21 cellular contexts compared by ENCODE assay signal in the genomic region with DNA sequence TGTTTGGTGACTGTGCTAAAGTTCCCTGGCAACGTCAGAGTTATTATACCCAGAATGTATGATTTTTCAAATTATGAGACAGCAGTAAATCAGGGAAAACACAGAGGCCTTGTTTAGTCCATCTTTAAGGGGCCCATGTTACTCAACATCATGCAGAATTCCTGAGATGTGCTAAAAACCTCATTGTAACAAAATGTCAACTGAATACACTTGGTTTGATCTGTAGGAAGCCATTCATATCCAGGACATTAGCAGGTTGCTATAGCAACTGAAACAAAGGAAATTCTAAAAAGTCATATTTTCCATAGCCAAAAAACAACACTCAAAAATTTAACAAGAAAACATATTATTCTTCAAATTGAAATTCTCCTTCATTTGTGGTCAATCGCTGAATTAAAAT. TPM values are rescaled to one million over a fixed set of nuclear protein-coding genes. Genes with fewer than 3 reads are reported as not detected.
"Had no signal": no experiment of that assay in that cellular context is flagged by ENCODE, and none has a peak within 500 bp of the region (broad histone marks: within the 10 kb centered on the region; RNA-seq: fewer than 3 reads in every experiment).

No MANE protein-coding gene starts in this region.

- H3K27me3 Mint-ChIP-seq: type B pancreatic cell had no signal

- H3K36me3 Mint-ChIP-seq: activated naive CD8-positive, alpha-beta T cell; type B pancreatic cell had no signal

- H3K9me3 Mint-ChIP-seq: central memory CD8-positive, alpha-beta T cell; neural crest cell; type B pancreatic cell had no signal

- H3K4me3 ChIP-seq: left lung, pancreas, SJSA1, suprapubic skin had no signal

- H3K27ac ChIP-seq: brain microvascular endothelial cell, left lung, pancreas, SJSA1, suprapubic skin had no signal

- H3K27me3 ChIP-seq: brain microvascular endothelial cell, left lung, pancreas, SJSA1, suprapubic skin had no signal

- H3K4me3 Mint-ChIP-seq: activated naive CD8-positive, alpha-beta T cell; central memory CD8-positive, alpha-beta T cell; neural crest cell; type B pancreatic cell had no signal

- H3K36me3 ChIP-seq: brain microvascular endothelial cell, left lung, pancreas, suprapubic skin had no signal

- H3K4me1 Mint-ChIP-seq: central memory CD8-positive, alpha-beta T cell had no signal

- DNase-seq: activated CD4-positive, alpha-beta T cell treated with anti-CD3 and anti-CD28 coated beads, Interleukin-2, amount 50 U/mL, for 1 hour; activated CD8-positive, alpha-beta memory T cell treated with anti-CD3 and anti-CD28 coated beads for 24 hours; activated gamma-delta T cell treated with Interleukin-2 at 50 U/mL for 16 hours; brain microvascular endothelial cell; cortex of kidney; erythroblast; hypothalamus; kidney; left lung; pancreas; stimulated activated CD4-positive, alpha-beta T cell treated with anti-CD3 and anti-CD28 coated beads, Interleukin-15, amount 100 ng/mL, for 24 hours; stimulated activated CD4-positive, alpha-beta T cell treated with anti-CD3 and anti-CD28 coated beads, Interleukin-4, amount 100 ng/mL, for 1 hour; stimulated activated naive CD4-positive, alpha-beta T cell; SW 1271 had no signal

- H3K4me1 ChIP-seq: left lung, SJSA1 had no signal

- ATAC-seq: left lung, pancreas had no signal

- H3K27ac Mint-ChIP-seq: activated naive CD8-positive, alpha-beta T cell; type B pancreatic cell had no signal

- H3K9me3 ChIP-seq: left lung, pancreas, SJSA1, suprapubic skin had no signal

RNA-seq across cellular contexts. Expression of gene COL12A1, which starts 35.2 kb away (rescaled TPM):
- total RNA-seq: T-helper 2 cell treated with Interferon-gamma antibody and Interleukin-4, amounts not matched to agents 100 ng/mL and 5 ng/mL, for 36 hours had no signal
